19 cellular contexts compared by ENCODE assay signal in genomic region chr2:110103060-110103961, GRCh38. TPM values are rescaled to one million over a fixed set of nuclear protein-coding genes. Genes with fewer than 3 reads are reported as not detected.
A peak's percentile ranks its signal among the peaks of the same experiment; 100 is the strongest.
DNase-seq lines count a peak whose midpoint lies in the region; ATAC-seq and TF ChIP-seq lines count a peak whose summit lies in the region.
"Had no signal": no experiment of that assay in that cellular context is flagged by ENCODE, and none has a peak within 500 bp of the region (broad histone marks: within the 10 kb centered on the region; RNA-seq: fewer than 3 reads in every experiment).

No MANE protein-coding gene starts in this region.

- H2BK15ac ChIP-seq in mesenchymal stem cell (ENCODE audit: low read depth, poor library complexity, severe bottlenecking): peak overlapping the region; percentile 52

- H3K4me2 ChIP-seq in SK-N-SH: peak overlapping the region; percentile 69; the same call in 1 of the 2 replicates
- H3K4me2 ChIP-seq in mesenchymal stem cell (ENCODE audit: low read length, poor library complexity, severe bottlenecking): no peak overlapping the region

- no peak overlapping the region for H4K8ac ChIP-seq in mesenchymal stem cell (ENCODE audit: low read length)

- no peak overlapping the region for H2AFZ ChIP-seq in SK-N-SH (ENCODE audit: low read depth)
- no peak overlapping the region for H2AFZ ChIP-seq in mesenchymal stem cell (ENCODE audit: low read depth, low read length)

- DNase-seq in SK-N-SH: no peak
- DNase-seq in coronary artery (ENCODE audit: low spot score): peak; percentile 66
- no peak for DNase-seq in mesenchymal stem cell
- no peak for DNase-seq in type B pancreatic cell (ENCODE audit: extremely low spot score, unreplicated experiment)
- no peak for DNase-seq in NCI-H2196 (lab: John Stamatoyannopoulos, UW; ENCODE audit: unreplicated experiment)
- DNase-seq: 8988T; activated B cell treated with CpG ODN at 0.5 μM for 24 hours; activated naive CD4-positive, alpha-beta T cell; foreskin melanocyte; midbrain; NCI-H1694 treated with DMSO at 0.1 percent for 48 hours; NCI-H524; ovary; stimulated activated naive CD4-positive, alpha-beta T cell had no signal

- H4K20me1 ChIP-seq in SK-N-SH (ENCODE audit: insufficient read depth): no peaks in the 10 kb centered on the region

- peak overlapping the region; percentile 50 to 98 for H2BK12ac ChIP-seq in mesenchymal stem cell (ENCODE audit: low read length in 2 of 2)

- ATAC-seq in SK-N-SH treated with all-trans-retinoic acid at 6 μM for 48 hours: no peak
- no peak for ATAC-seq in HG02798 (IDR thresholded peaks at IDR 0.05; ENCODE audit: poor library complexity, unreplicated experiment)
- ATAC-seq in GM21529 (IDR thresholded peaks at IDR 0.05; ENCODE audit: unreplicated experiment): no peak
- ATAC-seq: CD8-positive, alpha-beta T cell had no signal

- H3K4ac ChIP-seq in mesenchymal stem cell (ENCODE audit: low read depth in 1 of 2, low read length in 2 of 2): peak overlapping the region; percentile 35 to 84

- peak overlapping the region; percentile 96 for H3K27ac Mint-ChIP-seq in type B pancreatic cell
- H3K27ac Mint-ChIP-seq: activated B cell treated with CpG ODN at 0.5 μM for 24 hours; CD8-positive, alpha-beta T cell had no signal

- peaks cover 22% of the 10 kb centered on the region for H3K36me3 Mint-ChIP-seq in type B pancreatic cell
- H3K36me3 Mint-ChIP-seq: CD8-positive, alpha-beta T cell had no signal

- H3K36me3 ChIP-seq in SK-N-SH (replicated peaks in 1 of 2; ENCODE audit: control insufficient read depth in 1 of 2, insufficient read depth in 2 of 2, low read length in 1 of 2) (no peaks in the 10 kb centered on the region), mesenchymal stem cell (ENCODE audit: control insufficient read depth in 1 of 2, insufficient read depth in 2 of 2, low read depth in 1 of 2, low read length in 2 of 2) (peaks cover 0 to 2% of the 10 kb centered on the region in 2 experiments)
- H3K36me3 ChIP-seq: ovary had no signal

- no peak overlapping the region for H3K4me3 ChIP-seq in SK-N-SH (ENCODE audit: low read depth in 2 of 2, low read length in 1 of 2)
- H3K4me3 ChIP-seq in coronary artery: no peak overlapping the region
- no peak overlapping the region for H3K4me3 ChIP-seq in mesenchymal stem cell (ENCODE audit: insufficient read depth in 1 of 2, low read depth in 1 of 2, low read length in 2 of 2)
- H3K4me3 ChIP-seq: ovary, skin epidermis had no signal

- no peak overlapping the region for H3K4me3 Mint-ChIP-seq in type B pancreatic cell
- H3K4me3 Mint-ChIP-seq: activated B cell treated with CpG ODN at 0.5 μM for 24 hours; CD8-positive, alpha-beta T cell had no signal

- no peaks in the 10 kb centered on the region for H3K79me1 ChIP-seq in mesenchymal stem cell (replicated peaks; ENCODE audit: low read length, poor library complexity, severe bottlenecking)

- POLR2A ChIA-PET in SK-N-SH (lab: Yijun Ruan, JAX): no interaction called here

- peaks cover 53% of the 10 kb centered on the region for H3F3A ChIP-seq in SK-N-SH (replicated peaks; ENCODE audit: insufficient read depth)

- no peak overlapping the region for H2BK5ac ChIP-seq in mesenchymal stem cell (ENCODE audit: low read depth, low read length, poor library complexity, severe bottlenecking)

- peak overlapping the region; percentile 93 for H2AK5ac ChIP-seq in mesenchymal stem cell (ENCODE audit: low read length, severe bottlenecking)

- peak overlapping the region; percentile 83 for H4K91ac ChIP-seq in mesenchymal stem cell (ENCODE audit: low read length)

- no peak overlapping the region for H3K23ac ChIP-seq in mesenchymal stem cell (ENCODE audit: low read length in 2 of 2)

- CTCF ChIA-PET in SK-N-SH (lab: Yijun Ruan, JAX): no interaction called here

- peak overlapping the region in 1 of 2 experiments; percentile 26 for H3K14ac ChIP-seq in mesenchymal stem cell (ENCODE audit: low read length in 2 of 2)

- no peaks in the 10 kb centered on the region for H3K27me3 ChIP-seq in SK-N-SH (ENCODE audit: insufficient read depth)
- no peaks in the 10 kb centered on the region for H3K27me3 ChIP-seq in mesenchymal stem cell (ENCODE audit: control insufficient read depth in 1 of 2, insufficient read depth in 1 of 2, low read length in 2 of 2)
- H3K27me3 ChIP-seq: ovary had no signal

- TF ChIP-seq RAD21 in SK-N-SH (IDR thresholded peaks at IDR 0.05; ENCODE audit: low read length): no peak

- peaks cover 12% of the 10 kb centered on the region for H3K9me3 Mint-ChIP-seq in type B pancreatic cell
- H3K9me3 Mint-ChIP-seq: CD8-positive, alpha-beta T cell had no signal

- H3K79me2 ChIP-seq in SK-N-SH (ENCODE audit: insufficient read depth): no peaks in the 10 kb centered on the region; the same call in 1 of the 2 replicates

- no peaks in the 10 kb centered on the region for H3K9me3 ChIP-seq in SK-N-SH
- no peaks in the 10 kb centered on the region for H3K9me3 ChIP-seq in mesenchymal stem cell (ENCODE audit: control insufficient read depth, low read length)
- H3K9me3 ChIP-seq: ovary had no signal

- H3K27ac ChIP-seq in SK-N-SH (ENCODE audit: low read depth in 2 of 2, low read length in 1 of 2) (peak overlapping the region in 1 of 2 experiments; percentile 100; a peak in 2 of 4 replicates), coronary artery (peak overlapping the region; percentile 91), mesenchymal stem cell (ENCODE audit: low read length, poor library complexity, severe bottlenecking) (peak overlapping the region; percentile 97)
- H3K27ac ChIP-seq: ovary had no signal

- TF ChIP-seq EP300 in SK-N-SH (IDR thresholded peaks at IDR 0.05; ENCODE audit: borderline replicate concordance in 1 of 2, low read depth in 1 of 2, low read length in 1 of 2): no peak

- peak overlapping the region; percentile 49 for H2BK120ac ChIP-seq in mesenchymal stem cell (ENCODE audit: low read depth, low read length)

- H3K9ac ChIP-seq in SK-N-SH (peak overlapping the region; percentile 76; the same call in 1 of the 2 replicates), mesenchymal stem cell (ENCODE audit: low read length) (peak overlapping the region; percentile 88)

- H3K4me1 Mint-ChIP-seq in type B pancreatic cell (ENCODE audit: unreplicated experiment): peaks cover 29% of the 10 kb centered on the region
- H3K4me1 Mint-ChIP-seq: activated B cell treated with CpG ODN at 0.5 μM for 24 hours had no signal

- H3K9me2 ChIP-seq in SK-N-SH: no peaks in the 10 kb centered on the region

- H3K27me3 Mint-ChIP-seq in type B pancreatic cell: no peaks in the 10 kb centered on the region

- H3K18ac ChIP-seq in mesenchymal stem cell (ENCODE audit: low read depth in 1 of 2, low read length in 2 of 2): peak overlapping the region; percentile 65 to 93

- WGBS in SK-N-SH (ENCODE audit: low lambda C conversion rate): 94% methylated on average over 12 of the region's 20 CpGs
- 92% methylated on average over 18 of the region's 20 CpGs for WGBS in mesenchymal stem cell

- H3K4me1 ChIP-seq in SK-N-SH (ENCODE audit: control insufficient read depth in 1 of 2, insufficient read depth in 2 of 2, low read depth in 1 of 2, low read length in 1 of 2) (peaks cover 17 to 44% of the 10 kb centered on the region in 2 experiments; a peak in 3 of 4 replicates), mesenchymal stem cell (ENCODE audit: control insufficient read depth, insufficient read depth, low read depth, low read length) (peaks cover 40% of the 10 kb centered on the region)

- TF ChIP-seq CTCF in SK-N-SH (IDR thresholded peaks at IDR 0.05) (no peak), coronary artery (IDR thresholded peaks at IDR 0.05) (no peak), type B pancreatic cell (conservative IDR thresholded peaks at IDR 0.05) (no peak)

TF ChIP-seq in SK-N-SH, 30 proteins besides CTCF, POLR2A, EP300 and RAD21 (continues in another document):
- TF ChIP-seq ELF1 (IDR thresholded peaks at IDR 0.05) (no peak), PBX3 (IDR thresholded peaks at IDR 0.05) (no peak)

TF ChIP-seq in SK-N-SH treated with all-trans-retinoic acid at 6 μM for 48 hours, 23 proteins besides CTCF, POLR2A, EP300 and RAD21 (continues in another document):
- no peak for TF ChIP-seq PPARA (CRISPR knock-in tag; IDR thresholded peaks at IDR 0.05; ENCODE audit: borderline replicate concordance)
- no peak for TF ChIP-seq ZNF565 (CRISPR knock-in tag; conservative IDR thresholded peaks at IDR 0.05; ENCODE audit: low read depth)
- no peak for TF ChIP-seq POU6F1 (CRISPR knock-in tag; IDR thresholded peaks at IDR 0.05; ENCODE audit: borderline replicate concordance, low read depth)
- no peak for TF ChIP-seq TCF4 (CRISPR knock-in tag; IDR thresholded peaks at IDR 0.05; ENCODE audit: borderline replicate concordance)
- no peak for TF ChIP-seq ISL1 (CRISPR knock-in tag; IDR thresholded peaks at IDR 0.05)
- TF ChIP-seq BACH2 (CRISPR knock-in tag; IDR thresholded peaks at IDR 0.05; ENCODE audit: borderline replicate concordance): no peak
- no peak for TF ChIP-seq CREB5 (CRISPR knock-in tag; IDR thresholded peaks at IDR 0.05; ENCODE audit: low read depth)
- no peak for TF ChIP-seq GLIS3 (CRISPR knock-in tag; IDR thresholded peaks at IDR 0.05)

RNA-seq across cellular contexts. Expression of gene MALL, which starts 12.3 kb away (rescaled TPM):
- 1.7 and 5.2 TPM in 2 replicates for polyA plus RNA-seq in SK-N-SH (2012; rRNA removed)
- 4.1 and 5.1 TPM in 2 replicates for polyA plus RNA-seq in SK-N-SH (2012; cell fraction: cytosol; rRNA removed)
- 2.1 and 2.4 TPM in 2 replicates for polyA plus RNA-seq in SK-N-SH (2012; cell fraction: nucleus; rRNA removed)
- 0.84 TPM for polyA plus RNA-seq in mesenchymal stem cell (2013, experiment 1 of 2)
- 0.75 TPM for polyA plus RNA-seq in mesenchymal stem cell (2013, experiment 2 of 2)
- 82.7 and 187 TPM in 2 replicates for total RNA-seq in type B pancreatic cell (ENCODE audit: low replicate concordance)
- total RNA-seq: activated B cell treated with CpG ODN at 0.5 μM for 24 hours; CD8-positive, alpha-beta T cell had no signal
